2 cellular contexts compared by ENCODE assay signal in the genomic region with DNA sequence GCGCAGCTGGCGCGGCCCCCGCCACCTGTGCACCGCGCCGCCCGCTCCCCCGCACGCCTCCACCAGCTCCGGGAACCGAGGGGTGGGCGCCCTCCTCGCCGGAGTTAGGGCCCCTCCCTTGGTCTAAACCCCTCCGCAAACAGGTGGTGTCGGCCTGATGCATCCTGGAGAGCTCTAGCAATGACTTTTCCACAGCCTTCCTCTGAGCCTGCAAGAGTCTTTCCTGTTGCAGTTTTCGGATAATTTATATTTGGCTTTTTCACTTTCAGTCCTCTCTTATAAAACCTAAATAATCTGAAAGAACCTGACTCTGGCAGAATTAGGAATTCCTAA.
TF ChIP-seq lines count a peak whose summit lies in the region.

No MANE protein-coding gene starts in this region.

TF ChIP-seq in HEK293, 187 proteins besides CTCF, POLR2A, EP300 and RAD21 (continued from another document):
- TF ChIP-seq, protein P1, sequence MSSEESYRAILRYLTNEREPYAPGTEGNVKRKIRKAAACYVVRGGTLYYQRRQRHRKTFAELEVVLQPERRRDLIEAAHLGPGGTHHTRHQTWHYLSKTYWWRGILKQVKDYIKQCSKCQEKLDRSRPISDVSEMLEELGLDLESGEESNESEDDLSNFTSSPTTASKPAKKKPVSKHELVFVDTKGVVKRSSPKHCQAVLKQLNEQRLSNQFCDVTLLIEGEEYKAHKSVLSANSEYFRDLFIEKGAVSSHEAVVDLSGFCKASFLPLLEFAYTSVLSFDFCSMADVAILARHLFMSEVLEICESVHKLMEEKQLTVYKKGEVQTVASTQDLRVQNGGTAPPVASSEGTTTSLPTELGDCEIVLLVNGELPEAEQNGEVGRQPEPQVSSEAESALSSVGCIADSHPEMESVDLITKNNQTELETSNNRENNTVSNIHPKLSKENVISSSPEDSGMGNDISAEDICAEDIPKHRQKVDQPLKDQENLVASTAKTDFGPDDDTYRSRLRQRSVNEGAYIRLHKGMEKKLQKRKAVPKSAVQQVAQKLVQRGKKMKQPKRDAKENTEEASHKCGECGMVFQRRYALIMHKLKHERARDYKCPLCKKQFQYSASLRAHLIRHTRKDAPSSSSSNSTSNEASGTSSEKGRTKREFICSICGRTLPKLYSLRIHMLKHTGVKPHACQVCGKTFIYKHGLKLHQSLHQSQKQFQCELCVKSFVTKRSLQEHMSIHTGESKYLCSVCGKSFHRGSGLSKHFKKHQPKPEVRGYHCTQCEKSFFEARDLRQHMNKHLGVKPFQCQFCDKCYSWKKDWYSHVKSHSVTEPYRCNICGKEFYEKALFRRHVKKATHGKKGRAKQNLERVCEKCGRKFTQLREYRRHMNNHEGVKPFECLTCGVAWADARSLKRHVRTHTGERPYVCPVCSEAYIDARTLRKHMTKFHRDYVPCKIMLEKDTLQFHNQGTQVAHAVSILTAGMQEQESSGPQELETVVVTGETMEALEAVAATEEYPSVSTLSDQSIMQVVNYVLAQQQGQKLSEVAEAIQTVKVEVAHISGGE (tag by site-specific recombination; conservative IDR thresholded peaks at IDR 0.05; ENCODE audit: low read depth): 0 out of 2 replicates have a peak, but pooled peaks have one; percentile 6
- TF ChIP-seq ZNF548 (tag by site-specific recombination; IDR thresholded peaks at IDR 0.05) (no peak), ZFHX2 (tag by site-specific recombination; conservative IDR thresholded peaks at IDR 0.05) (peak; percentile 47; the same call in 1 of the 2 replicates), SCRT2 (tag by site-specific recombination; IDR thresholded peaks at IDR 0.05) (peak; percentile 50; the same call in 1 of the 2 replicates)
- TF ChIP-seq, protein P2, sequence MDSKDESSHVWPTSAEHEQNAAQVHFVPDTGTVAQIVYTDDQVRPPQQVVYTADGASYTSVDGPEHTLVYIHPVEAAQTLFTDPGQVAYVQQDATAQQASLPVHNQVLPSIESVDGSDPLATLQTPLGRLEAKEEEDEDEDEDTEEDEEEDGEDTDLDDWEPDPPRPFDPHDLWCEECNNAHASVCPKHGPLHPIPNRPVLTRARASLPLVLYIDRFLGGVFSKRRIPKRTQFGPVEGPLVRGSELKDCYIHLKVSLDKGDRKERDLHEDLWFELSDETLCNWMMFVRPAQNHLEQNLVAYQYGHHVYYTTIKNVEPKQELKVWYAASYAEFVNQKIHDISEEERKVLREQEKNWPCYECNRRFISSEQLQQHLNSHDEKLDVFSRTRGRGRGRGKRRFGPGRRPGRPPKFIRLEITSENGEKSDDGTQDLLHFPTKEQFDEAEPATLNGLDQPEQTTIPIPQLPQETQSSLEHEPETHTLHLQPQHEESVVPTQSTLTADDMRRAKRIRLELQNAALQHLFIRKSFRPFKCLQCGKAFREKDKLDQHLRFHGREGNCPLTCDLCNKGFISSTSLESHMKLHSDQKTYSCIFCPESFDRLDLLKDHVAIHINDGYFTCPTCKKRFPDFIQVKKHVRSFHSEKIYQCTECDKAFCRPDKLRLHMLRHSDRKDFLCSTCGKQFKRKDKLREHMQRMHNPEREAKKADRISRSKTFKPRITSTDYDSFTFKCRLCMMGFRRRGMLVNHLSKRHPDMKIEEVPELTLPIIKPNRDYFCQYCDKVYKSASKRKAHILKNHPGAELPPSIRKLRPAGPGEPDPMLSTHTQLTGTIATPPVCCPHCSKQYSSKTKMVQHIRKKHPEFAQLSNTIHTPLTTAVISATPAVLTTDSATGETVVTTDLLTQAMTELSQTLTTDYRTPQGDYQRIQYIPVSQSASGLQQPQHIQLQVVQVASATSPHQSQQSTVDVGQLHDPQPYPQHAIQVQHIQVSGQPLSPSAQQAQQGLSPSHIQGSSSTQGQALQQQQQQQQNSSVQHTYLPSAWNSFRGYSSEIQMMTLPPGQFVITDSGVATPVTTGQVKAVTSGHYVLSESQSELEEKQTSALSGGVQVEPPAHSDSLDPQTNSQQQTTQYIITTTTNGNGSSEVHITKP (tag by site-specific recombination; IDR thresholded peaks at IDR 0.05): peak; percentile 42; the same call in 1 of the 2 replicates

TF ChIP-seq in K562, 482 proteins besides CTCF, POLR2A, EP300 and RAD21 (continued from another document):
- peak; percentile 0; the same call in 1 of the 2 replicates for TF ChIP-seq EGR1 (conservative IDR thresholded peaks at IDR 0.05)
- 0 out of 4 replicates have a peak, but pooled peaks of 1 of the 2 experiments have one; percentile 43 for TF ChIP-seq NONO (IDR thresholded peaks at IDR 0.05; ENCODE audit: low read depth in 2 of 2, low read length in 1 of 2)
- no peak for TF ChIP-seq RBM25 (IDR thresholded peaks at IDR 0.05; ENCODE audit: low read depth, low read length, severe bottlenecking)
- no peak for TF ChIP-seq NUFIP1 (IDR thresholded peaks at IDR 0.05; ENCODE audit: partially characterized antibody)
- TF ChIP-seq ZBTB7A (IDR thresholded peaks at IDR 0.05; ENCODE audit: borderline replicate concordance, control insufficient read depth, low read depth, low read length): 0 out of 2 replicates have a peak, but pooled peaks have one; percentile 51
- no peak for TF ChIP-seq SAP30 (IDR thresholded peaks at IDR 0.05; ENCODE audit: borderline replicate concordance, insufficient read depth, low read depth, low read length, poor library complexity, severe bottlenecking)
- TF ChIP-seq ZFP36 (IDR thresholded peaks at IDR 0.05; ENCODE audit: low read depth, low read length, partially characterized antibody): no peak
- 0 out of 2 replicates have a peak, but pooled peaks have one; percentile 50 for TF ChIP-seq GATAD2B (IDR thresholded peaks at IDR 0.05; ENCODE audit: borderline replicate concordance)
